8 cellular contexts compared by ENCODE assay signal in the genomic region with DNA sequence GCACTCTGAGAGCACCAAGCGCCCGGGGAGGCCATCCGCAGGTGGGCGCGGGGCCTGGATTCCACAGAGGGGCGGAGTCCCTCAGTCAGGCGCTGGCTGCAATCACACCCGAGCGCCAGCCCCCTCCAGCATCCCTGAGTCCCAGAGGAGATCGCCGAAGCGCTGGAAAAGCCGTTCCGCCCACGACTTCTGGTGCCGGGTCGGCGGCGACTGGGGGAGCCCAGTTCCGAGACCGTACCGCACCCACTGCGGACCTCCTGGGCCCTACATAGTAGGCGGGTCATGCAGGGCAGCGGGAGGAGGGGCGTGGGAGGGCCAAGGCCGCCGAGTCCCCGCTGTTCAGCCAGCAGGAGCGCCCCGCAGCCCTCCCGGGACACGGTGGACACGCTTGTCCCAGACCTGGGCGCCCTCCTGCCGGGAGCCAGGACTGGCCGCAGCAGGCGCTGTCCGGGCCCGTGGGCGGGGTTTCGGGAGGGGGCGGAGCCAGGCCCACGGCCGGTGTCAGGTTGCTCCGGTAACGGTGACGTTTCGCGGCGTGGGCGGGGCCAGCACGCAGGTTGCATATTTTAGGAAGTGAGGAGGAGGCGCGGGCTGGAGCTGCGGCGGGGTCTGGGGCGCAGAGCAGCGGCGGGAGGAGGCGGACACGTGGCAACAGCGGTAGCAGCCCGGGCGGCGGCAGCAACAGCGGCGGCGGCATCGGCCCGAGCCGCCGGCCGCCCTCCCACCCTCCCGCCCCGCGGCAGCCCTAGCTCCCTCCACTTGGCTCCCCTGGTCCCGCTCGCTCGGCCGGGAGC. TPM values are rescaled to one million over a fixed set of nuclear protein-coding genes. Genes with fewer than 3 reads are reported as not detected.
A peak's percentile ranks its signal among the peaks of the same experiment; 100 is the strongest.
DNase-seq lines count a peak whose midpoint lies in the region; ATAC-seq and TF ChIP-seq lines count a peak whose summit lies in the region.

A gene (plus strand): TSS at position 594 of the 794 bp plus-strand sequence. CDS start 268 bp downstream, outside the sequence.

- H3K4me3 ChIP-seq in PC-3 (ENCODE audit: low read length), result peak within 1 kb of the TSS; percentile 78

- no peaks in the 10 kb centered on the region for H3K27me3 ChIP-seq in PC-3 (ENCODE audit: low read length)

- ATAC-seq in GM21723 (IDR thresholded peaks at IDR 0.05; ENCODE audit: unreplicated experiment) (peak; percentile 63), PC-3 (peak; percentile 69)

- BruUV-seq in PC-3 (replicated peaks; lab: Mats Ljungman, UMichigan), result no TSS peak

- peaks cover 24% of the 10 kb centered on the region for H4K20me1 ChIP-seq in PC-3 (ENCODE audit: low read length)

- peak within 1 kb of the TSS; percentile 86 for H3K9ac ChIP-seq in PC-3 (ENCODE audit: low read length)

- DNase-seq in DMS53 (lab: John Stamatoyannopoulos, UW) (peak; percentile 86), KBM-7 (peak; percentile 95), PC-3 (peak; percentile 95), activated T-cell treated with anti-CD3 and anti-CD28 coated beads for 48 hours (ENCODE audit: low read depth) (peak; percentile 96), epithelial cell of prostate (ENCODE audit: low read depth, low spot score) (peak; percentile 56), mucosa of gallbladder (ENCODE audit: low spot score) (peak; percentile 99)
- peak; percentile 98 for DNase-seq in stimulated activated CD8-positive, alpha-beta memory T cell treated with anti-CD3 and anti-CD28 coated beads, Interleukin-4, amount 100 ng/mL, for 24 hours (ENCODE audit: low read depth)

- peak within 1 kb of the TSS; percentile 35 for H3K27ac ChIP-seq in PC-3 (ENCODE audit: low read length)
- peak within 1 kb of the TSS; percentile 91 for H3K27ac ChIP-seq in epithelial cell of prostate

- intact Hi-C loops in PC-3 (cut with micrococcal nuclease), result no loop called here

- no peaks in the 10 kb centered on the region for H3K9me3 ChIP-seq in PC-3 (ENCODE audit: low read length)

- H3K79me2 ChIP-seq in PC-3 (ENCODE audit: low read length), result peaks cover 46% of the 10 kb centered on the region

- no peak for TF ChIP-seq CTCF in PC-3 (conservative IDR thresholded peaks at IDR 0.05; ENCODE audit: low read depth, low read length)

- H3K4me1 ChIP-seq in PC-3 (ENCODE audit: insufficient read depth, low read length), result peaks cover 42% of the 10 kb centered on the region

- peaks cover 18% of the 10 kb centered on the region for H3F3A ChIP-seq in PC-3 (ENCODE audit: low read length, unreplicated experiment)

- H3K9me2 ChIP-seq in PC-3 (replicated peaks; ENCODE audit: low read length), result no peaks in the 10 kb centered on the region

- POLR2A ChIA-PET in PC-3 (lab: Charles Lee; ENCODE audit: unreplicated experiment), result interaction anchor here (0.6 to 0.8 kb wide), 3 partner anchors 36 to 234 kb away, joined by 4 to 5 read pairs (median 4); no protein-coding TSS in a partner anchor

- no peaks in the 10 kb centered on the region for H3K36me3 ChIP-seq in PC-3 (ENCODE audit: low read depth, low read length)

- peak within 1 kb of the TSS; percentile 96 for H2AFZ ChIP-seq in PC-3 (ENCODE audit: low read length)

- H3K4me2 ChIP-seq in PC-3 (ENCODE audit: low read length), result peak within 1 kb of the TSS; percentile 98

- in situ Hi-C loops in KBM-7 (cut with MboI; ENCODE audit: low pct_unique_long_range_greater_than_20kb, low sequenced_read_pairs), result no loop called here

- CTCF ChIA-PET in PC-3 (lab: Charles Lee), result no interaction called here

RNA-seq across cellular contexts. Expression of the gene that starts here (rescaled TPM):
- total RNA-seq in PC-3 (2014; rRNA removed) (154 and 181 TPM in 2 replicates), mucosa of gallbladder (2,502 TPM)

Comparison
In these comparisons a context has a peak if more than half of its experiments do, and no peak if none do; other contexts are left out.
1. Peak in every context shown above with its lines: DNase-seq, ATAC-seq, H3K4me3 ChIP-seq and H3K27ac ChIP-seq.
2. RNA of the gene that starts here (total RNA-seq): 2,502 TPM in mucosa of gallbladder (single experiment); 154 to 181 TPM in PC-3; every median in the first group is over 10 times any median in the second.